In the genomic region with DNA sequence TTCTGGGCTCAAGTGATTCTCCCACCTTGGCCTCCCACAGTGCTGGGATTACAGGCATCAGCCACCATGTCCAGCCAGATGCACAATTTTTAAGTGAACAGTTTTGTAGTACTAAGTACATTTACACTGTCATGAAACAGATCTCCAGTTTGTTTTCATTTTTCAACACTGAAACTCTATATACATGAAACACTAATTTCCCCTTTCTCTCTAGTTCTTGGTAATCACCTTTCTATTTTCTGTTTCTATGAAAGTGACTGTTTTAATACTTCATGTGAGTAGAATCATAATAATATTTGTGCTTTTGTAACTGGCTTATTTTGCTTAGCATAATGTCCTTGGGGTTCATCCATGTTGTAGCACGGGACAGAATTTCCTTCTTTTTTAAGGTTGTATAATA, we compare ENCODE assay signal across 16 cellular contexts.
DNase-seq lines count a peak whose midpoint lies in the region; ATAC-seq lines count a peak whose summit lies in the region.
"Had no signal": no experiment of that assay in that cellular context is flagged by ENCODE, and none has a peak within 500 bp of the region (broad histone marks: within the 10 kb centered on the region; RNA-seq: fewer than 3 reads in every experiment).

No MANE protein-coding gene starts in this region.

- H3K4me1 Mint-ChIP-seq in activated T-helper 1 cell treated with anti-CD3 and anti-CD28 coated beads, Interleukin-12 subunit alpha, Interleukin-12 subunit beta, Interleukin-2, Interleukin-4 antibody, amounts not matched to agents 30 ng/mL and 10 ng/mL and 1 ng/mL, durations not matched to agents 14 hours and 24 hours and 36 hours (ENCODE audit: low read depth) = peaks cover 15% of the 10 kb centered on the region

- DNase-seq in activated CD4-positive, CD25-positive, alpha-beta regulatory T cell treated with anti-CD3 and anti-CD28 coated beads, Interleukin-2, amount 50 U/mL, for 72 hours = no peak
- DNase-seq in activated T-helper 1 cell treated with anti-CD3 and anti-CD28 coated beads, Interleukin-12 subunit alpha, Interleukin-12 subunit beta, Interleukin-2, Interleukin-4 antibody, amounts not matched to agents 30 ng/mL and 10 ng/mL and 1 ng/mL, durations not matched to agents 14 hours and 24 hours and 36 hours (ENCODE audit: low spot score) = no peak
- DNase-seq in DMS 273 treated with DMSO at 0.1 percent for 48 hours (lab: John Stamatoyannopoulos, UW) = no peak
- no peak for DNase-seq in substantia nigra (lab: John Stamatoyannopoulos, UW)
- no peak for DNase-seq in stimulated activated CD4-positive, alpha-beta T cell treated with anti-CD3 and anti-CD28 coated beads, Interleukin-1b, Interleukin-23, amount 100 ng/mL, for 48 hours
- DNase-seq: activated CD8-positive, alpha-beta memory T cell treated with anti-CD3 and anti-CD28 coated beads, Interleukin-2, amount 10 ng/mL, durations not matched to agents 7 days and 5 days; DMS53; NCI-H510A treated with DMSO at 0.1 percent for 48 hours; SK-N-SH; thyroid gland had no signal

- no peak overlapping the region for H3K27ac ChIP-seq in substantia nigra (ENCODE audit: low read depth, low read length, poor library complexity, severe bottlenecking)
- H3K27ac ChIP-seq: 22Rv1, neutrophil, thyroid gland had no signal

- ATAC-seq in activated CD4-positive, CD25-positive, alpha-beta regulatory T cell treated with anti-CD3 and anti-CD28 coated beads, Interleukin-2, amount 50 U/mL, for 24 hours = peak; percentile 51 to 56
- ATAC-seq in GM21390 (IDR thresholded peaks at IDR 0.05; ENCODE audit: unreplicated experiment) = peak; percentile 97
- peak; percentile 93 for ATAC-seq in HG03045 (IDR thresholded peaks at IDR 0.05; ENCODE audit: unreplicated experiment)
- ATAC-seq: activated CD8-positive, alpha-beta memory T cell treated with anti-CD3 and anti-CD28 coated beads, Interleukin-2, amount 10 ng/mL, durations not matched to agents 7 days and 5 days; GM23338 had no signal

- intact Hi-C loops in activated T-helper 1 cell treated with anti-CD3 and anti-CD28 coated beads, Interleukin-12 subunit alpha, Interleukin-12 subunit beta, Interleukin-2, Interleukin-4 antibody, amounts not matched to agents 30 ng/mL and 10 ng/mL and 1 ng/mL, durations not matched to agents 14 hours and 24 hours and 36 hours (cut with micrococcal nuclease) = loop anchor here (1.0 to 2.0 kb wide), 2 partner anchors 15 to 49 kb away; no protein-coding TSS in a partner anchor

- peaks cover 45% of the 10 kb centered on the region for H3K36me3 Mint-ChIP-seq in activated T-helper 1 cell treated with anti-CD3 and anti-CD28 coated beads, Interleukin-12 subunit alpha, Interleukin-12 subunit beta, Interleukin-2, Interleukin-4 antibody, amounts not matched to agents 30 ng/mL and 10 ng/mL and 1 ng/mL, durations not matched to agents 14 hours and 24 hours and 36 hours (ENCODE audit: low read depth)

- H3K4me3 Mint-ChIP-seq in activated T-helper 1 cell treated with anti-CD3 and anti-CD28 coated beads, Interleukin-12 subunit alpha, Interleukin-12 subunit beta, Interleukin-2, Interleukin-4 antibody, amounts not matched to agents 30 ng/mL and 10 ng/mL and 1 ng/mL, durations not matched to agents 14 hours and 24 hours and 36 hours = peak overlapping the region; percentile 3
- H3K4me3 Mint-ChIP-seq: activated CD8-positive, alpha-beta memory T cell treated with anti-CD3 and anti-CD28 coated beads, Interleukin-2, amount 10 ng/mL, durations not matched to agents 7 days and 5 days; GM23338 had no signal

- no peaks in the 10 kb centered on the region for H3K27me3 Mint-ChIP-seq in activated T-helper 1 cell treated with anti-CD3 and anti-CD28 coated beads, Interleukin-12 subunit alpha, Interleukin-12 subunit beta, Interleukin-2, Interleukin-4 antibody, amounts not matched to agents 30 ng/mL and 10 ng/mL and 1 ng/mL, durations not matched to agents 14 hours and 24 hours and 36 hours (ENCODE audit: insufficient read depth)
- H3K27me3 Mint-ChIP-seq: activated CD8-positive, alpha-beta memory T cell treated with anti-CD3 and anti-CD28 coated beads, Interleukin-2, amount 10 ng/mL, durations not matched to agents 7 days and 5 days had no signal

- peak overlapping the region; percentile 31 for H3K27ac Mint-ChIP-seq in activated T-helper 1 cell treated with anti-CD3 and anti-CD28 coated beads, Interleukin-12 subunit alpha, Interleukin-12 subunit beta, Interleukin-2, Interleukin-4 antibody, amounts not matched to agents 30 ng/mL and 10 ng/mL and 1 ng/mL, durations not matched to agents 14 hours and 24 hours and 36 hours
- H3K27ac Mint-ChIP-seq: activated CD8-positive, alpha-beta memory T cell treated with anti-CD3 and anti-CD28 coated beads, Interleukin-2, amount 10 ng/mL, durations not matched to agents 7 days and 5 days; GM23338 had no signal

- no peaks in the 10 kb centered on the region for H3K9me3 Mint-ChIP-seq in activated T-helper 1 cell treated with anti-CD3 and anti-CD28 coated beads, Interleukin-12 subunit alpha, Interleukin-12 subunit beta, Interleukin-2, Interleukin-4 antibody, amounts not matched to agents 30 ng/mL and 10 ng/mL and 1 ng/mL, durations not matched to agents 14 hours and 24 hours and 36 hours
- H3K9me3 Mint-ChIP-seq: GM23338 had no signal
